In the genomic region with DNA sequence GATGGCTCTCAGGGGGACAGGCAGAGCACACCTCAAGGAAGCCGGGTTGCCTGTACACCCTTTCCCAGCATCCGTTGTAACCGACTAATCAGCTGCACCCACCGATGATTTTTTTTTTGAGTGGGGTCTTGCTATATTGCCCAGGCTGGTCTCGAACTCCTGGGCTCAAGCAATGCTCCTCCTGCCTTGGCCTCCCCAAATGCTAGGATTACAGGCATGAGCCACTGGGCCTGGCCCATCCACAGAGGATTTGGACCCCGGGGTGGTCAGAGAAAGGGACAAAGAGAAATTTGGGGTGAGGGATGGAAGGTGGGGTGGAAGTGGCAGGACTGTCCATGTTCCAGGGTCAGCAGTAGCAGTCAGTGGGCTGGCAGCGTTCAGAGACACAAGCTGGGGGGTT, we compare ENCODE assay signal across 23 cellular contexts. TPM values are rescaled to one million over a fixed set of nuclear protein-coding genes. Genes with fewer than 3 reads are reported as not detected.
DNase-seq lines count a peak whose midpoint lies in the region; ATAC-seq and TF ChIP-seq lines count a peak whose summit lies in the region.
"Had no signal": no experiment of that assay in that cellular context is flagged by ENCODE, and none has a peak within 500 bp of the region (broad histone marks: within the 10 kb centered on the region; RNA-seq: fewer than 3 reads in every experiment).

No MANE protein-coding gene starts in this region.

- H3K4me2 ChIP-seq in neuronal stem cell (ENCODE audit: insufficient read depth, low read length, poor library complexity, severe bottlenecking), result no peak overlapping the region
- H3K4me2 ChIP-seq: BLaER1 had no signal

- peak overlapping the region; percentile 32 for H3K14ac ChIP-seq in neuronal stem cell (ENCODE audit: low read length)

- no peaks in the 10 kb centered on the region; the same call in none of the 2 replicates for H3K27me3 Mint-ChIP-seq in WTC11 (ENCODE audit: low read depth)
- H3K27me3 Mint-ChIP-seq: CD4-positive, alpha-beta memory T cell had no signal

- H3K4me3 Mint-ChIP-seq in WTC11, result no peak overlapping the region
- H3K4me3 Mint-ChIP-seq: CD14-positive monocyte; CD4-positive, alpha-beta memory T cell; CD4-positive, CD25-positive, alpha-beta regulatory T cell had no signal

- H2BK5ac ChIP-seq in neuronal stem cell (ENCODE audit: low read length), result no peak overlapping the region

- no peak for DNase-seq in WTC11 (ENCODE audit: low spot score)
- no peak for DNase-seq in neuronal stem cell (ENCODE audit: low spot score)
- DNase-seq in NCI-H187 treated with DMSO at 0.1 percent for 48 hours (lab: John Stamatoyannopoulos, UW), result no peak
- no peak for DNase-seq in Right ventricle myocardium inferior (ENCODE audit: missing footprints)
- DNase-seq: 8988T; ACHN; C1 segment of cervical spinal cord; CD4-positive, alpha-beta memory T cell; CD4-positive, CD25-positive, alpha-beta regulatory T cell; CD8-positive, alpha-beta memory T cell; COR-L47; DMS 273 treated with DMSO at 0.1 percent for 48 hours; DMS153; DMS53; DMS79; DND-41; EL; GDM1 had no signal

- H3K4me3 ChIP-seq in HEK293 (ENCODE audit: low read depth, low read length) (no peak overlapping the region), neuronal stem cell (ENCODE audit: low read length in 2 of 2) (no peak overlapping the region)
- H3K4me3 ChIP-seq: BLaER1, GM12878 had no signal

- peaks cover 2% of the 10 kb centered on the region for H3K79me1 ChIP-seq in neuronal stem cell (ENCODE audit: low read depth, low read length)

- no peak for TF ChIP-seq CTCF in HEK293 (tag by site-specific recombination; IDR thresholded peaks at IDR 0.05)
- TF ChIP-seq CTCF in WTC11 (IDR thresholded peaks at IDR 0.05), result no peak

- no CpG with 5 or more reads among the region's 7 CpGs for WGBS in neuronal stem cell (ENCODE audit: extremely low coverage in 2 of 2, insufficient read length in 2 of 2, insufficient replicate concordance in 1 of 2), 2 donors

- H2AFZ ChIP-seq in neuronal stem cell (ENCODE audit: low read length), result no peak overlapping the region

- H3K27ac Mint-ChIP-seq in WTC11, result no peak overlapping the region
- H3K27ac Mint-ChIP-seq: CD4-positive, alpha-beta memory T cell; CD4-positive, CD25-positive, alpha-beta regulatory T cell had no signal

- H3K4me1 ChIP-seq in HEK293 (ENCODE audit: control insufficient read depth, insufficient read depth, low read length) (no peaks in the 10 kb centered on the region), neuronal stem cell (ENCODE audit: control insufficient read depth in 2 of 2, insufficient read depth in 1 of 2, low read depth in 1 of 2, low read length in 2 of 2) (no peaks in the 10 kb centered on the region)
- H3K4me1 ChIP-seq: BE2C had no signal

- H3K36me3 Mint-ChIP-seq in WTC11, result no peaks in the 10 kb centered on the region
- H3K36me3 Mint-ChIP-seq: CD14-positive monocyte; CD4-positive, alpha-beta memory T cell; CD4-positive, CD25-positive, alpha-beta regulatory T cell; CD8-positive, alpha-beta memory T cell had no signal

- H4K91ac ChIP-seq in neuronal stem cell (ENCODE audit: low read depth, low read length, poor library complexity), result no peak overlapping the region

- CTCF ChIA-PET in HEK293 (lab: Yijun Ruan, JAX) (interaction anchor here (0.6 kb wide), 1 partner anchor 25 kb away, joined by 3 read pairs; no protein-coding TSS in a partner anchor), WTC11 (lab: Charles Lee) (no interaction called here)

- no peaks in the 10 kb centered on the region for H3K27me3 ChIP-seq in neuronal stem cell (ENCODE audit: control insufficient read depth in 3 of 3, insufficient read depth in 3 of 3, low read depth in 1 of 3, low read length in 3 of 3)
- H3K27me3 ChIP-seq: BE2C, BLaER1 had no signal

- H3K9me3 Mint-ChIP-seq in WTC11, result no peaks in the 10 kb centered on the region
- H3K9me3 Mint-ChIP-seq: CD4-positive, alpha-beta memory T cell; CD4-positive, CD25-positive, alpha-beta regulatory T cell; CD8-positive, alpha-beta memory T cell had no signal

- POLR2A ChIA-PET in HEK293 (lab: Yijun Ruan, JAX), result no interaction called here
- POLR2A ChIA-PET in WTC11 (lab: Charles Lee), result no interaction called here

- H2BK120ac ChIP-seq in neuronal stem cell (ENCODE audit: low read depth, low read length), result no peak overlapping the region

- H3K9ac ChIP-seq in neuronal stem cell (ENCODE audit: low read depth, low read length, poor library complexity), result no peak overlapping the region
- H3K9ac ChIP-seq: BLaER1 had no signal

- H3K4me1 Mint-ChIP-seq in WTC11, result peaks cover 20% of the 10 kb centered on the region

- intact Hi-C loops in Right ventricle myocardium inferior (cut with DNase I), result no loop called here

- no peak overlapping the region for H2AK5ac ChIP-seq in neuronal stem cell (ENCODE audit: low read depth, low read length)

- H3K18ac ChIP-seq in neuronal stem cell (ENCODE audit: low read length), result peak overlapping the region; percentile 13

- H2BK15ac ChIP-seq in neuronal stem cell (ENCODE audit: low read length), result no peak overlapping the region

- no peak overlapping the region for H3K23ac ChIP-seq in neuronal stem cell (ENCODE audit: low read depth, low read length, poor library complexity)

- H4K8ac ChIP-seq in neuronal stem cell (ENCODE audit: low read depth, low read length), result no peak overlapping the region

- H3K27ac ChIP-seq in HEK293 (ENCODE audit: extremely low read depth, low read depth, low read length) (no peak overlapping the region), neuronal stem cell (replicated peaks; ENCODE audit: low read length) (no peak overlapping the region)
- H3K27ac ChIP-seq: BLaER1 had no signal

- no peak overlapping the region for H3K4ac ChIP-seq in neuronal stem cell (ENCODE audit: low read length)

- no peak overlapping the region for H2BK12ac ChIP-seq in neuronal stem cell (ENCODE audit: low read length)

- H3K9me3 ChIP-seq in HEK293 (ENCODE audit: control insufficient read depth, insufficient read depth, low read depth, low read length) (no peaks in the 10 kb centered on the region), neuronal stem cell (replicated peaks in 1 of 2; ENCODE audit: control insufficient read depth in 2 of 2, insufficient read depth in 1 of 2, low read depth in 1 of 2, low read length in 2 of 2) (no peaks in the 10 kb centered on the region)
- H3K9me3 ChIP-seq: BE2C, BLaER1 had no signal

- H3K36me3 ChIP-seq in HEK293 (ENCODE audit: control insufficient read depth in 2 of 2, insufficient read depth in 1 of 2, low read length in 2 of 2) (no peaks in the 10 kb centered on the region), neuronal stem cell (replicated peaks in 1 of 2; ENCODE audit: control insufficient read depth in 2 of 2, insufficient read depth in 2 of 2, low read length in 2 of 2) (no peaks in the 10 kb centered on the region)
- H3K36me3 ChIP-seq: BE2C, BLaER1 had no signal

- no peak for ATAC-seq in WTC11
- no peak for ATAC-seq in Right ventricle myocardium inferior
- ATAC-seq: GM12878 had no signal

TF ChIP-seq in HEK293, 187 proteins besides CTCF, POLR2A, EP300 and RAD21:
- TF ChIP-seq ZNF121 (tag by site-specific recombination; IDR thresholded peaks at IDR 0.05) (peak; percentile 77), KLF7 (tag by site-specific recombination; IDR thresholded peaks at IDR 0.05; ENCODE audit: borderline replicate concordance) (no peak)
TF ChIP-seq in HEK293: peak in this region for 1.

TF ChIP-seq in WTC11, 78 proteins besides CTCF, POLR2A, EP300 and RAD21:
- TF ChIP-seq ZNF121 (CRISPR knock-in tag; IDR thresholded peaks at IDR 0.05) (peak; percentile 78; the same call in 1 of the 2 replicates), ZNF423 (CRISPR knock-in tag; IDR thresholded peaks at IDR 0.05) (no peak)
- TF ChIP-seq, protein P1, sequence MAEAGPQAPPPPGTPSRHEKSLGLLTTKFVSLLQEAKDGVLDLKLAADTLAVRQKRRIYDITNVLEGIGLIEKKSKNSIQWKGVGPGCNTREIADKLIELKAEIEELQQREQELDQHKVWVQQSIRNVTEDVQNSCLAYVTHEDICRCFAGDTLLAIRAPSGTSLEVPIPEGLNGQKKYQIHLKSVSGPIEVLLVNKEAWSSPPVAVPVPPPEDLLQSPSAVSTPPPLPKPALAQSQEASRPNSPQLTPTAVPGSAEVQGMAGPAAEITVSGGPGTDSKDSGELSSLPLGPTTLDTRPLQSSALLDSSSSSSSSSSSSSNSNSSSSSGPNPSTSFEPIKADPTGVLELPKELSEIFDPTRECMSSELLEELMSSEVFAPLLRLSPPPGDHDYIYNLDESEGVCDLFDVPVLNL (CRISPR knock-in tag; IDR thresholded peaks at IDR 0.05; ENCODE audit: borderline replicate concordance, low read depth), result no peak

RNA-seq across cellular contexts. Expression of gene PPP1CC, which starts 43.3 kb away (rescaled TPM):
- 313 to 321 TPM (median 316 TPM) in 3 replicates for total RNA-seq in WTC11 (2021)
- polyA plus RNA-seq in neuronal stem cell (2013, experiment 1 of 2), result 313 TPM
- polyA plus RNA-seq in neuronal stem cell (2013, experiment 2 of 2), result 313 TPM
- total RNA-seq in Right ventricle myocardium inferior, result 163 TPM

Comparison
In these comparisons a context has a peak if more than half of its experiments do, and no peak if none do; other contexts are left out.
1. Of the 8 proteins assayed by ChIP-seq in both HEK293 and WTC11: peak only in HEK293: none; only in WTC11: none; in both: ZNF121; in neither: 7.